8 cellular contexts compared by ENCODE assay signal in genomic region chr6:132715204-132715603, GRCh38. TPM values are rescaled to one million over a fixed set of nuclear protein-coding genes. Genes with fewer than 3 reads are reported as not detected.
DNase-seq lines count a peak whose midpoint lies in the region; ATAC-seq and TF ChIP-seq lines count a peak whose summit lies in the region.

No MANE protein-coding gene starts in this region.

- H3K4me1 ChIP-seq in neuronal stem cell (ENCODE audit: control insufficient read depth in 2 of 2, insufficient read depth in 1 of 2, low read depth in 1 of 2, low read length in 2 of 2), result no peaks in the 10 kb centered on the region
- no peaks in the 10 kb centered on the region for H3K4me1 ChIP-seq in CD4-positive, alpha-beta memory T cell (ENCODE audit: insufficient read depth, low read length)
- H3K4me1 ChIP-seq in ascending aorta, result no peaks in the 10 kb centered on the region

- H3K14ac ChIP-seq in neuronal stem cell (ENCODE audit: low read length), result no peak overlapping the region

- no peak overlapping the region for H2AK5ac ChIP-seq in neuronal stem cell (ENCODE audit: low read depth, low read length)

- no peaks in the 10 kb centered on the region for H3K79me1 ChIP-seq in neuronal stem cell (ENCODE audit: low read depth, low read length)

- H3K9me3 ChIP-seq in neuronal stem cell (replicated peaks in 1 of 2; ENCODE audit: control insufficient read depth in 2 of 2, insufficient read depth in 1 of 2, low read depth in 1 of 2, low read length in 2 of 2), result no peaks in the 10 kb centered on the region
- no peaks in the 10 kb centered on the region for H3K9me3 ChIP-seq in CD4-positive, alpha-beta memory T cell (ENCODE audit: control insufficient read depth in 1 of 2, low read length in 2 of 2)
- H3K9me3 ChIP-seq in ascending aorta, result no peaks in the 10 kb centered on the region

- H2BK120ac ChIP-seq in neuronal stem cell (ENCODE audit: low read depth, low read length), result no peak overlapping the region

- no peak overlapping the region for H3K4me3 Mint-ChIP-seq in CD4-positive, alpha-beta memory T cell
- H3K4me3 Mint-ChIP-seq in activated T-helper 17 cell treated with anti-CD3 and anti-CD28 coated beads, Interleukin-2, amount 50 U/mL, for 72 hours, result no peak overlapping the region

- no peak overlapping the region for H2AFZ ChIP-seq in neuronal stem cell (ENCODE audit: low read length)

- TF ChIP-seq CTCF in epithelial cell of proximal tubule (conservative IDR thresholded peaks at IDR 0.05; ENCODE audit: low read depth, low read length) (peak; percentile 65), ascending aorta (IDR thresholded peaks at IDR 0.05) (no peak)

- peaks cover 7 to 14% of the 10 kb centered on the region in 2 donors for H3K27me3 Mint-ChIP-seq in CD4-positive, alpha-beta memory T cell
- peaks cover 11% of the 10 kb centered on the region for H3K27me3 Mint-ChIP-seq in activated T-helper 17 cell treated with anti-CD3 and anti-CD28 coated beads, Interleukin-2, amount 50 U/mL, for 72 hours

- CTCF ChIA-PET in CD4-positive, alpha-beta memory T cell (lab: Charles Lee; ENCODE audit: partially characterized antibody), result no interaction called here

- no peak overlapping the region for H3K27ac Mint-ChIP-seq in CD4-positive, alpha-beta memory T cell
- H3K27ac Mint-ChIP-seq in activated T-helper 17 cell treated with anti-CD3 and anti-CD28 coated beads, Interleukin-2, amount 50 U/mL, for 72 hours, result no peak overlapping the region

- no peak overlapping the region for H3K18ac ChIP-seq in neuronal stem cell (ENCODE audit: low read length)

- DNase-seq in DMS114 treated with DMSO at 0.1 percent for 48 hours (lab: John Stamatoyannopoulos, UW; ENCODE audit: unreplicated experiment) (peak; percentile 4), NCI-H526 (lab: John Stamatoyannopoulos, UW) (peak; percentile 62 to 67), epithelial cell of proximal tubule (ENCODE audit: low read depth) (no peak), neuronal stem cell (ENCODE audit: low spot score) (peak; percentile 29), NCI-H1105 treated with DMSO at 0.1 percent for 48 hours (lab: John Stamatoyannopoulos, UW) (no peak), ascending aorta (ENCODE audit: low spot score in 2 of 2) (no peak)
- DNase-seq in CD4-positive, alpha-beta memory T cell, result no peak

- ATAC-seq in activated T-helper 17 cell treated with anti-CD3 and anti-CD28 coated beads, Interleukin-2, amount 50 U/mL, for 72 hours (replicated peaks), result no peak

- no peak overlapping the region for H2BK5ac ChIP-seq in neuronal stem cell (ENCODE audit: low read length)

- no peak overlapping the region for H3K9ac ChIP-seq in neuronal stem cell (ENCODE audit: low read depth, low read length, poor library complexity)

- no peak overlapping the region for H3K27ac ChIP-seq in neuronal stem cell (replicated peaks; ENCODE audit: low read length)
- H3K27ac ChIP-seq in CD4-positive, alpha-beta memory T cell (ENCODE audit: low read depth, low read length), result no peak overlapping the region
- no peak overlapping the region for H3K27ac ChIP-seq in ascending aorta

- POLR2A ChIA-PET in CD4-positive, alpha-beta memory T cell (lab: Charles Lee; ENCODE audit: partially characterized antibody), result no interaction called here

- H3K27me3 ChIP-seq in neuronal stem cell (ENCODE audit: control insufficient read depth in 3 of 3, insufficient read depth in 3 of 3, low read depth in 1 of 3, low read length in 3 of 3) (no peaks in the 10 kb centered on the region), ascending aorta (no peaks in the 10 kb centered on the region)
- H3K27me3 ChIP-seq in CD4-positive, alpha-beta memory T cell (ENCODE audit: insufficient read depth, low read length), result no peaks in the 10 kb centered on the region

- H3K36me3 Mint-ChIP-seq in CD4-positive, alpha-beta memory T cell, result no peaks in the 10 kb centered on the region
- H3K36me3 Mint-ChIP-seq in activated T-helper 17 cell treated with anti-CD3 and anti-CD28 coated beads, Interleukin-2, amount 50 U/mL, for 72 hours (ENCODE audit: low read depth), result no peaks in the 10 kb centered on the region

- no peak overlapping the region for H4K91ac ChIP-seq in neuronal stem cell (ENCODE audit: low read depth, low read length, poor library complexity)

- H3K9me3 Mint-ChIP-seq in CD4-positive, alpha-beta memory T cell, result no peaks in the 10 kb centered on the region
- H3K9me3 Mint-ChIP-seq in activated T-helper 17 cell treated with anti-CD3 and anti-CD28 coated beads, Interleukin-2, amount 50 U/mL, for 72 hours, result no peaks in the 10 kb centered on the region

- WGBS in neuronal stem cell (ENCODE audit: extremely low coverage in 2 of 2, insufficient read length in 2 of 2, insufficient replicate concordance in 1 of 2), 2 donors, result no CpG with 5 or more reads among the region's 5 CpGs

- intact Hi-C loops in CD4-positive, alpha-beta memory T cell (cut with micrococcal nuclease), result no loop called here
- intact Hi-C loops in ascending aorta (cut with DNase I), result no loop called here

- H2BK15ac ChIP-seq in neuronal stem cell (ENCODE audit: low read length), result no peak overlapping the region

- H3K36me3 ChIP-seq in neuronal stem cell (replicated peaks in 1 of 2; ENCODE audit: control insufficient read depth in 2 of 2, insufficient read depth in 2 of 2, low read length in 2 of 2) (no peaks in the 10 kb centered on the region), ascending aorta (no peaks in the 10 kb centered on the region)
- H3K36me3 ChIP-seq in CD4-positive, alpha-beta memory T cell (ENCODE audit: insufficient read depth, low read length), result no peaks in the 10 kb centered on the region

- H3K23ac ChIP-seq in neuronal stem cell (ENCODE audit: low read depth, low read length, poor library complexity), result no peak overlapping the region

- H4K8ac ChIP-seq in neuronal stem cell (ENCODE audit: low read depth, low read length), result peak overlapping the region; percentile 65

- no peak overlapping the region for H2BK12ac ChIP-seq in neuronal stem cell (ENCODE audit: low read length)

- no peak overlapping the region for H3K4me2 ChIP-seq in neuronal stem cell (ENCODE audit: insufficient read depth, low read length, poor library complexity, severe bottlenecking)

- H3K4ac ChIP-seq in neuronal stem cell (ENCODE audit: low read length), result no peak overlapping the region

- no peaks in the 10 kb centered on the region for H3K4me1 Mint-ChIP-seq in CD4-positive, alpha-beta memory T cell
- H3K4me1 Mint-ChIP-seq in activated T-helper 17 cell treated with anti-CD3 and anti-CD28 coated beads, Interleukin-2, amount 50 U/mL, for 72 hours, result no peaks in the 10 kb centered on the region

- H3K4me3 ChIP-seq in epithelial cell of proximal tubule (ENCODE audit: low read depth, low read length) (no peak overlapping the region), neuronal stem cell (ENCODE audit: low read length in 2 of 2) (no peak overlapping the region), ascending aorta (no peak overlapping the region)
- no peak overlapping the region for H3K4me3 ChIP-seq in CD4-positive, alpha-beta memory T cell (ENCODE audit: low read length in 2 of 2)

RNA-seq across cellular contexts. Expression of gene VNN1, which starts 1.3 kb away (rescaled TPM):
- under 0.01 and 0.14 TPM in 2 replicates for total RNA-seq in epithelial cell of proximal tubule
- not detected for polyA plus RNA-seq in neuronal stem cell (2013, experiment 1 of 2)
- polyA plus RNA-seq in neuronal stem cell (2013, experiment 2 of 2), result not detected
- under 1 TPM in 1 of 2 experiments, not detected in 1; 0.11 TPM for total RNA-seq in CD4-positive, alpha-beta memory T cell
- polyA plus RNA-seq in CD4-positive, alpha-beta memory T cell, result not detected
- total RNA-seq in activated T-helper 17 cell treated with anti-CD3 and anti-CD28 coated beads, Interleukin-2, amount 50 U/mL, for 72 hours, result not detected
- not detected for total RNA-seq in ascending aorta

RNA-seq across cellular contexts. Expression of gene VNN2, which starts 42.5 kb away (rescaled TPM):
- total RNA-seq in epithelial cell of proximal tubule, result 0.29 and 1.7 TPM in 2 replicates
- polyA plus RNA-seq in neuronal stem cell (2013, experiment 1 of 2), result not detected
- polyA plus RNA-seq in neuronal stem cell (2013, experiment 2 of 2), result not detected
- 10 to 100 TPM; 12.2 to 13.3 TPM for total RNA-seq in CD4-positive, alpha-beta memory T cell
- polyA plus RNA-seq in CD4-positive, alpha-beta memory T cell, result 10 to 100 TPM; 14.8 to 18.9 TPM
- total RNA-seq in activated T-helper 17 cell treated with anti-CD3 and anti-CD28 coated beads, Interleukin-2, amount 50 U/mL, for 72 hours, result 1 to 10 TPM; 2.3 to 3.1 TPM
- 19.9 TPM for total RNA-seq in ascending aorta

RNA-seq across cellular contexts. Expression of gene TAAR1, which starts 56.2 kb away (rescaled TPM):
- total RNA-seq in epithelial cell of proximal tubule (not detected in 2 replicates), ascending aorta (not detected)
- not detected for polyA plus RNA-seq in neuronal stem cell (2013, experiment 1 of 2)
- not detected for polyA plus RNA-seq in neuronal stem cell (2013, experiment 2 of 2)
- not detected for total RNA-seq in CD4-positive, alpha-beta memory T cell
- not detected for polyA plus RNA-seq in CD4-positive, alpha-beta memory T cell
- total RNA-seq in activated T-helper 17 cell treated with anti-CD3 and anti-CD28 coated beads, Interleukin-2, amount 50 U/mL, for 72 hours, result not detected

Comparison
In these comparisons a context has a peak if more than half of its experiments do, and no peak if none do; other contexts are left out.
1. DNase-seq: peak in DMS114 treated with DMSO at 0.1 percent for 48 hours (single experiment), NCI-H526 (2 of 2) and neuronal stem cell (single experiment); none in epithelial cell of proximal tubule (single experiment), NCI-H1105 treated with DMSO at 0.1 percent for 48 hours (single experiment), CD4-positive, alpha-beta memory T cell (0 of 5) and ascending aorta (0 of 2).